In genomic region chr1:17112496-17113236, GRCh38 we compare ENCODE assay signal across 28 cellular contexts. TPM values are rescaled to one million over a fixed set of nuclear protein-coding genes. Genes with fewer than 3 reads are reported as not detected.
DNase-seq lines count a peak whose midpoint lies in the region; ATAC-seq, FAIRE-seq and TF ChIP-seq lines count a peak whose summit lies in the region.
"Had no signal": no experiment of that assay in that cellular context is flagged by ENCODE, and none has a peak within 500 bp of the region (broad histone marks: within the 10 kb centered on the region; RNA-seq: fewer than 3 reads in every experiment).

No MANE protein-coding gene starts in this region.

- TF ChIP-seq CTCF in A549 (IDR thresholded peaks at IDR 0.05) (no peak), Panc1 (IDR thresholded peaks at IDR 0.05) (no peak), glutamatergic neuron (IDR thresholded peaks at IDR 0.05; ENCODE audit: partially characterized antibody, unreplicated experiment) (no peak), neutrophil (IDR thresholded peaks at IDR 0.05) (no peak)

- TSS peak; percentile 0 for BruUV-seq in Panc1 (replicated peaks; lab: Mats Ljungman, UMichigan)

- no peaks in the 10 kb centered on the region for H3K36me3 Mint-ChIP-seq in glutamatergic neuron (ENCODE audit: unreplicated experiment)
- H3K36me3 Mint-ChIP-seq: IgD-negative memory B cell had no signal

- H3K27me3 ChIP-seq in Panc1 (ENCODE audit: control insufficient read depth, insufficient read depth, low read length) (no peaks in the 10 kb centered on the region), neutrophil (no peaks in the 10 kb centered on the region)

- H3K4me3 Mint-ChIP-seq in glutamatergic neuron (ENCODE audit: unreplicated experiment) = peak overlapping the region; percentile 14
- H3K4me3 Mint-ChIP-seq: activated B cell treated with CpG ODN at 0.5 μM for 24 hours; dendritic cell treated with granulocyte-macrophage colony-stimulating factor and Interleukin-4, amounts not matched to agents 40 ng/mL and 50 ng/mL, for 4 days; H9; IgD-negative memory B cell had no signal

- TF ChIP-seq RAD21 in A549 (conservative IDR thresholded peaks at IDR 0.05 in 1 of 2, IDR thresholded peaks at IDR 0.05 in 1 of 2) = no peak

- peaks cover 8% of the 10 kb centered on the region for H3K4me1 Mint-ChIP-seq in glutamatergic neuron (ENCODE audit: low read depth, unreplicated experiment)
- H3K4me1 Mint-ChIP-seq: IgD-negative memory B cell had no signal

- TF ChIP-seq POLR2A in A549 (IDR thresholded peaks at IDR 0.05; ENCODE audit: low read length) = no peak

- H3K9me3 ChIP-seq in A549 (no peaks in the 10 kb centered on the region), Panc1 (ENCODE audit: control insufficient read depth, insufficient read depth, low read depth, low read length) (no peaks in the 10 kb centered on the region), neutrophil (no peaks in the 10 kb centered on the region)
- H3K9me3 ChIP-seq: gastroesophageal sphincter, sigmoid colon, tibial nerve had no signal

- H3K4me3 ChIP-seq in A549 (no peak overlapping the region), Panc1 (ENCODE audit: low read depth in 2 of 2, low read length in 2 of 2) (no peak overlapping the region), neutrophil (ENCODE audit: low read depth in 1 of 2, low read length in 1 of 2) (no peak overlapping the region)
- H3K4me3 ChIP-seq: gastroesophageal sphincter, sigmoid colon, tibial nerve had no signal

- in situ Hi-C loops in Panc1 (cut with HindIII; ENCODE audit: low pct_unique_long_range_greater_than_20kb, low sequenced_read_pairs) = no loop called here

- ATAC-seq in A549 (no peak), Panc1 (no peak), GM21619 (IDR thresholded peaks at IDR 0.05; ENCODE audit: unreplicated experiment) (no peak), GM18498 (IDR thresholded peaks at IDR 0.05; ENCODE audit: unreplicated experiment) (no peak)
- ATAC-seq: gastroesophageal sphincter; left ventricle myocardium superior; stimulated activated naive CD8-positive, alpha-beta T cell treated with anti-CD3 and anti-CD28 coated beads, Interleukin-15, Interleukin-2, amounts not matched to agents 100 U/mL and 50 U/mL, for 24 hours had no signal

- POLR2A ChIA-PET in A549 (lab: Yijun Ruan, JAX) (no interaction called here), Panc1 (lab: Charles Lee) (interaction anchor here (0.6 kb wide), 1 partner anchor 218 kb away, joined by 3 read pairs; no protein-coding TSS in a partner anchor)

- no peak overlapping the region for H3K4me2 ChIP-seq in A549

- intact Hi-C loops in Panc1 (cut with micrococcal nuclease; ENCODE audit: unreplicated experiment) = no loop called here

- peak overlapping the region; percentile 73 for H3K27ac Mint-ChIP-seq in glutamatergic neuron (ENCODE audit: unreplicated experiment)
- H3K27ac Mint-ChIP-seq: activated B cell treated with CpG ODN at 0.5 μM for 24 hours; dendritic cell treated with granulocyte-macrophage colony-stimulating factor and Interleukin-4, amounts not matched to agents 40 ng/mL and 50 ng/mL, for 4 days; IgD-negative memory B cell had no signal

- TF ChIP-seq EP300 in A549 (IDR thresholded peaks at IDR 0.05) = no peak

- H3K9me3 Mint-ChIP-seq in glutamatergic neuron (ENCODE audit: unreplicated experiment) = peaks cover 4% of the 10 kb centered on the region
- H3K9me3 Mint-ChIP-seq: activated B cell treated with CpG ODN at 0.5 μM for 24 hours; dendritic cell treated with granulocyte-macrophage colony-stimulating factor and Interleukin-4, amounts not matched to agents 40 ng/mL and 50 ng/mL, for 4 days; H9; IgD-negative memory B cell had no signal

- 50% methylated on average over 5 of the region's 7 CpGs for WGBS in A549 (ENCODE audit: missing lambda C conversion rate)

- H3K4me1 ChIP-seq in A549 (no peaks in the 10 kb centered on the region), Panc1 (ENCODE audit: control insufficient read depth, insufficient read depth, low read length) (peaks cover 77% of the 10 kb centered on the region), neutrophil (ENCODE audit: control insufficient read depth in 1 of 2, insufficient read depth in 1 of 2, low read depth in 1 of 2, low read length in 1 of 2) (peaks cover 72 to 79% of the 10 kb centered on the region in 2 experiments)
- H3K4me1 ChIP-seq: gastroesophageal sphincter had no signal

- DNase-seq in A549 (ENCODE audit: low read depth in 1 of 2, low spot score in 1 of 2) = no peak
- no peak for DNase-seq in Panc1 (ENCODE audit: low read depth, low spot score)
- peak; percentile 64 for DNase-seq in glutamatergic neuron
- DNase-seq in activated T-cell treated with anti-CD3 and anti-CD28 coated beads, Interleukin-2, amount 50 U/mL, for 48 hours = no peak
- DNase-seq in NCI-H2029 (lab: John Stamatoyannopoulos, UW) = no peak
- DNase-seq: activated B cell treated with CpG ODN at 0.5 μM for 24 hours; activated naive CD4-positive, alpha-beta T cell treated with anti-CD3 and anti-CD28 coated beads, Interleukin-2, amount 50 U/mL, for 16 hours; amniotic stem cell; COR-L47; DMS79; GF-D8; H9; left ventricle myocardium superior; midbrain; NCI-H1048; NCI-H1694; NCI-H69; sigmoid colon; stimulated activated naive CD8-positive, alpha-beta T cell treated with anti-CD3 and anti-CD28 coated beads, Interleukin-15, Interleukin-2, amounts not matched to agents 100 U/mL and 50 U/mL, for 24 hours had no signal

- FAIRE-seq in A549 (lab: Jason Lieb, UNC) = no peak
- FAIRE-seq: endometrium, GM19239 had no signal

- H3K36me3 ChIP-seq in Panc1 (ENCODE audit: control insufficient read depth, insufficient read depth, low read length) (no peaks in the 10 kb centered on the region), neutrophil (peaks cover 83% of the 10 kb centered on the region)
- H3K36me3 ChIP-seq: gastroesophageal sphincter, sigmoid colon, tibial nerve had no signal

- H3K27ac ChIP-seq in A549 = no peak overlapping the region
- H3K27ac ChIP-seq in Panc1 (ENCODE audit: low read length) = peak overlapping the region; percentile 68
- H3K27ac ChIP-seq in neutrophil = peak overlapping the region; percentile 64
- H3K27ac ChIP-seq: gastroesophageal sphincter, sigmoid colon had no signal

- CTCF ChIA-PET in A549 (lab: Yijun Ruan, JAX) = interaction anchor here (0.9 to 4.2 kb wide), 4 partner anchors 13 to 162 kb away, joined by 3 to 19 read pairs (median 4); no protein-coding TSS in a partner anchor
- CTCF ChIA-PET in Panc1 (lab: Charles Lee) = interaction anchor here (0.7 kb wide), 1 partner anchor 291 kb away, joined by 3 read pairs; no protein-coding TSS in a partner anchor

- peaks cover 4% of the 10 kb centered on the region for H3K27me3 Mint-ChIP-seq in glutamatergic neuron (ENCODE audit: unreplicated experiment)
- H3K27me3 Mint-ChIP-seq: dendritic cell treated with granulocyte-macrophage colony-stimulating factor and Interleukin-4, amounts not matched to agents 40 ng/mL and 50 ng/mL, for 4 days had no signal

TF ChIP-seq in A549, 52 proteins besides CTCF, POLR2A, EP300 and RAD21:
- TF ChIP-seq ZFP36 (IDR thresholded peaks at IDR 0.05; ENCODE audit: borderline replicate concordance, partially characterized antibody) (peak; percentile 72), HOXB5 (CRISPR knock-in tag; IDR thresholded peaks at IDR 0.05) (no peak)

RNA-seq across cellular contexts. Expression of gene PADI2, which starts 6.6 kb away (rescaled TPM):
- 1.3 and 1.6 TPM in 2 replicates for polyA plus RNA-seq in A549 (2011; rRNA removed)
- 1.0 and 1.1 TPM in 2 replicates for polyA plus RNA-seq in A549 (2012; cell fraction: cytosol; rRNA removed)
- 1.5 TPM in 2 replicates for polyA plus RNA-seq in A549 (2012; cell fraction: nucleus; rRNA removed)
- 1.1 to 1.5 TPM (median 1.3 TPM) in 3 replicates for polyA plus RNA-seq in A549 (2017; fragmentation: RNase III; extraction: RNeasy Plus Mini Kit Qiagen cat#74134 plus additional on column Dnase treatment)
- polyA minus RNA-seq in A549 (2011; rRNA and poly(A)+ RNA removed) = 2.1 and 3.8 TPM in 2 replicates
- total RNA-seq in Panc1 (2021; ENCODE audit: unreplicated experiment) = 507 TPM
- 830 TPM for polyA plus RNA-seq in Panc1 (2012; ENCODE audit: insufficient read length)
- 0.74 TPM for total RNA-seq in glutamatergic neuron (ENCODE audit: unreplicated experiment)

RNA-seq across cellular contexts. Expression of gene SDHB, which starts 58.8 kb away (rescaled TPM):
- polyA plus RNA-seq in A549 (2011; rRNA removed) = 262 and 343 TPM in 2 replicates
- 146 and 151 TPM in 2 replicates for polyA plus RNA-seq in A549 (2012; cell fraction: cytosol; rRNA removed)
- 62.1 and 92.4 TPM in 2 replicates for polyA plus RNA-seq in A549 (2012; cell fraction: nucleus; rRNA removed)
- 111 to 122 TPM (median 114 TPM) in 3 replicates for polyA plus RNA-seq in A549 (2017; fragmentation: RNase III; extraction: RNeasy Plus Mini Kit Qiagen cat#74134 plus additional on column Dnase treatment)
- polyA minus RNA-seq in A549 (2011; rRNA and poly(A)+ RNA removed) = 75.2 and 76.8 TPM in 2 replicates
- total RNA-seq in Panc1 (2021; ENCODE audit: unreplicated experiment) = 212 TPM
- 188 TPM for polyA plus RNA-seq in Panc1 (2012; ENCODE audit: insufficient read length)
- 58.9 TPM for total RNA-seq in glutamatergic neuron (ENCODE audit: unreplicated experiment)

Comparison
In these comparisons a context has a peak if more than half of its experiments do, and no peak if none do; other contexts are left out.
1. H3K27ac ChIP-seq: peak in Panc1 (single experiment) and neutrophil (single experiment); none in A549 (0 of 2).
2. RNA of gene PADI2, which starts 6.6 kb away (total RNA-seq): 507 TPM in Panc1 (single experiment); 0.74 TPM in glutamatergic neuron (single experiment); every median in the first group is over 100 times any median in the second.